ENCODE assay signal across 11 cellular contexts in genomic region chr19:6480843-6481415, GRCh38. TPM values are rescaled to one million over a fixed set of nuclear protein-coding genes. Genes with fewer than 3 reads are reported as not detected.
DNase-seq lines count a peak whose midpoint lies in the region; ATAC-seq and TF ChIP-seq lines count a peak whose summit lies in the region.
"Had no signal": no experiment of that assay in that cellular context is flagged by ENCODE, and none has a peak within 500 bp of the region (broad histone marks: within the 10 kb centered on the region; RNA-seq: fewer than 3 reads in every experiment).

No MANE protein-coding gene starts in this region.

- ATAC-seq in CD4-positive, alpha-beta T cell (ENCODE audit: poor library complexity): peak; percentile 19
- ATAC-seq in HG02884 (IDR thresholded peaks at IDR 0.05; ENCODE audit: unreplicated experiment): peak; percentile 14
- peak; percentile 33 to 47 for ATAC-seq in activated T-cell treated with anti-CD3 and anti-CD28 coated beads, Interleukin-2, amount 50 U/mL, for 72 hours (replicated peaks in 1 of 2)
- ATAC-seq in naive thymus-derived CD4-positive, alpha-beta T cell: peak; percentile 5
- no peak for ATAC-seq in HG02678 (IDR thresholded peaks at IDR 0.05; ENCODE audit: unreplicated experiment)

- peak overlapping the region; percentile 98 for H3K27ac Mint-ChIP-seq in CD4-positive, alpha-beta T cell
- H3K27ac Mint-ChIP-seq in activated T-cell treated with anti-CD3 and anti-CD28 coated beads, Interleukin-2, amount 50 U/mL, for 72 hours: peak overlapping the region; percentile 90
- H3K27ac Mint-ChIP-seq in naive thymus-derived CD4-positive, alpha-beta T cell: peak overlapping the region; percentile 93 to 99 (median 96)

- H3K9me3 ChIP-seq in CD4-positive, alpha-beta T cell (ENCODE audit: control insufficient read depth, low read length): no peaks in the 10 kb centered on the region
- H3K9me3 ChIP-seq in naive thymus-derived CD4-positive, alpha-beta T cell (ENCODE audit: control insufficient read depth in 2 of 3, low read length in 3 of 3): no peaks in the 10 kb centered on the region
- no peaks in the 10 kb centered on the region for H3K9me3 ChIP-seq in sigmoid colon
- H3K9me3 ChIP-seq: right atrium auricular region had no signal

- peaks cover 11 to 30% (median 13%) of the 10 kb centered on the region in 3 experiments for H3K36me3 ChIP-seq in naive thymus-derived CD4-positive, alpha-beta T cell (ENCODE audit: control insufficient read depth in 2 of 3, insufficient read depth in 3 of 3, low read length in 3 of 3)
- no peaks in the 10 kb centered on the region for H3K36me3 ChIP-seq in sigmoid colon
- H3K36me3 ChIP-seq: right atrium auricular region had no signal

- intact Hi-C loops in CD4-positive, alpha-beta T cell (cut with DNase I, micrococcal nuclease): loop anchor here (1.0 to 2.0 kb wide), 2 partner anchors 20 to 21 kb away; no protein-coding TSS in a partner anchor
- intact Hi-C loops in naive thymus-derived CD4-positive, alpha-beta T cell (cut with micrococcal nuclease): loop anchor here (1.0 to 10.0 kb wide), 3 partner anchors 21 to 56 kb away; partner anchors contain the start of gene KHSRP (in 1 of the 2)
- intact Hi-C loops in sigmoid colon (cut with DNase I): no loop called here

- H3K4me1 ChIP-seq in naive thymus-derived CD4-positive, alpha-beta T cell (ENCODE audit: control insufficient read depth in 2 of 2, insufficient read depth in 2 of 2, low read length in 2 of 2): peaks cover 26 to 27% of the 10 kb centered on the region in 2 donors
- peaks cover 0 to 13% (median 9%) of the 10 kb centered on the region in 4 donors for H3K4me1 ChIP-seq in sigmoid colon

- POLR2A ChIA-PET in CD4-positive, alpha-beta T cell (lab: Charles Lee): interaction anchor here (0.8 to 2.0 kb wide), 18 partner anchors 9 to 1149 kb away, joined by 3 to 22 read pairs (median 6); partner anchors contain the start of genes ALKBH7, CLPP, CRB3 and KHSRP
- POLR2A ChIA-PET in naive thymus-derived CD4-positive, alpha-beta T cell (lab: Charles Lee): interaction anchor here (0.5 to 2.2 kb wide), 18 partner anchors 8 to 914 kb away, joined by 3 to 24 read pairs (median 5); partner anchors contain the start of genes ALKBH7, CRB3, KHSRP and SLC25A23

- H3K4me1 Mint-ChIP-seq in CD4-positive, alpha-beta T cell (ENCODE audit: low read depth): peaks cover 51% of the 10 kb centered on the region
- peaks cover 24% of the 10 kb centered on the region for H3K4me1 Mint-ChIP-seq in activated T-cell treated with anti-CD3 and anti-CD28 coated beads, Interleukin-2, amount 50 U/mL, for 72 hours (ENCODE audit: low read depth)
- H3K4me1 Mint-ChIP-seq in naive thymus-derived CD4-positive, alpha-beta T cell: peaks cover 30 to 49% (median 40%) of the 10 kb centered on the region in 7 donors

- peak overlapping the region; percentile 95 for H3K4me3 ChIP-seq in naive thymus-derived CD4-positive, alpha-beta T cell (ENCODE audit: low read length)
- peak overlapping the region in 1 of 4 donors; percentile 29 for H3K4me3 ChIP-seq in sigmoid colon

- no peaks in the 10 kb centered on the region for H3K27me3 Mint-ChIP-seq in CD4-positive, alpha-beta T cell
- H3K27me3 Mint-ChIP-seq in activated T-cell treated with anti-CD3 and anti-CD28 coated beads, Interleukin-2, amount 50 U/mL, for 72 hours (ENCODE audit: low read depth): no peaks in the 10 kb centered on the region
- H3K27me3 Mint-ChIP-seq in naive thymus-derived CD4-positive, alpha-beta T cell: no peaks in the 10 kb centered on the region

- DNase-seq in CD4-positive, alpha-beta T cell: no peak
- DNase-seq in activated T-cell treated with anti-CD3 and anti-CD28 coated beads, Interleukin-2, amount 50 U/mL, for 72 hours: peak; percentile 33 to 35
- peak in 2 of 9 donors; percentile 16 to 18 for DNase-seq in naive thymus-derived CD4-positive, alpha-beta T cell
- DNase-seq in NCI-H1105 (lab: John Stamatoyannopoulos, UW) (no peak), sigmoid colon (no peak), erythroblast (lab: John Stamatoyannopoulos, UW) (no peak)

- no peak for TF ChIP-seq EP300 in sigmoid colon (IDR thresholded peaks at IDR 0.05)

- no peak for TF ChIP-seq POLR2A in sigmoid colon (IDR thresholded peaks at IDR 0.05)
- no peak for TF ChIP-seq POLR2A in erythroblast (IDR thresholded peaks at IDR 0.05; ENCODE audit: low read length)

- no peak for TF ChIP-seq CTCF in CD4-positive, alpha-beta T cell (IDR thresholded peaks at IDR 0.05)
- no peak for TF ChIP-seq CTCF in sigmoid colon (IDR thresholded peaks at IDR 0.05)

- CTCF ChIA-PET in CD4-positive, alpha-beta T cell (lab: Charles Lee): interaction anchor here (1.3 to 2.3 kb wide), 2 partner anchors 36 to 383 kb away, joined by 3 to 5 read pairs; no protein-coding TSS in a partner anchor
- CTCF ChIA-PET in naive thymus-derived CD4-positive, alpha-beta T cell (lab: Charles Lee): interaction anchor here (0.6 to 1.7 kb wide), 3 partner anchors 11 to 36 kb away, joined by 3 to 8 read pairs (median 3); no protein-coding TSS in a partner anchor

- no peaks in the 10 kb centered on the region for H3K27me3 ChIP-seq in CD4-positive, alpha-beta T cell (ENCODE audit: control insufficient read depth, insufficient read depth, low read length)
- H3K27me3 ChIP-seq in naive thymus-derived CD4-positive, alpha-beta T cell (ENCODE audit: control insufficient read depth in 2 of 2, insufficient read depth in 2 of 2, low read length in 2 of 2): no peaks in the 10 kb centered on the region
- H3K27me3 ChIP-seq in sigmoid colon: peaks cover 13 to 42% (median 30%) of the 10 kb centered on the region in 3 donors

- H3K4me3 Mint-ChIP-seq in CD4-positive, alpha-beta T cell: peak overlapping the region; percentile 89
- peak overlapping the region; percentile 92 to 93 for H3K4me3 Mint-ChIP-seq in activated T-cell treated with anti-CD3 and anti-CD28 coated beads, Interleukin-2, amount 50 U/mL, for 72 hours
- H3K4me3 Mint-ChIP-seq in naive thymus-derived CD4-positive, alpha-beta T cell: peak overlapping the region; percentile 88 to 100 (median 96)

- H3K9me3 Mint-ChIP-seq in CD4-positive, alpha-beta T cell: no peaks in the 10 kb centered on the region
- no peaks in the 10 kb centered on the region for H3K9me3 Mint-ChIP-seq in activated T-cell treated with anti-CD3 and anti-CD28 coated beads, Interleukin-2, amount 50 U/mL, for 72 hours
- H3K9me3 Mint-ChIP-seq in naive thymus-derived CD4-positive, alpha-beta T cell: no peaks in the 10 kb centered on the region

- H3K36me3 Mint-ChIP-seq in CD4-positive, alpha-beta T cell (ENCODE audit: low read depth): peaks cover 27% of the 10 kb centered on the region
- H3K36me3 Mint-ChIP-seq in activated T-cell treated with anti-CD3 and anti-CD28 coated beads, Interleukin-2, amount 50 U/mL, for 72 hours (ENCODE audit: insufficient read depth in 2 of 2): peaks cover 3 to 7% of the 10 kb centered on the region in 2 donors
- peaks cover 0 to 14% (median 0%) of the 10 kb centered on the region in 5 donors for H3K36me3 Mint-ChIP-seq in naive thymus-derived CD4-positive, alpha-beta T cell

- peak overlapping the region; percentile 87 for H3K27ac ChIP-seq in CD4-positive, alpha-beta T cell (ENCODE audit: low read depth, low read length)
- peak overlapping the region; percentile 94 for H3K27ac ChIP-seq in naive thymus-derived CD4-positive, alpha-beta T cell (ENCODE audit: low read depth, low read length)
- no peak overlapping the region for H3K27ac ChIP-seq in sigmoid colon
- H3K27ac ChIP-seq: right atrium auricular region, VCaP had no signal

- whole genome bisulfite sequencing in sigmoid colon, 2 donors: 50 to 69% methylated on average over 10 of the region's 10 CpGs

RNA-seq across cellular contexts. Expression of gene DENND1C, which starts 0.7 kb away (rescaled TPM):
- total RNA-seq in CD4-positive, alpha-beta T cell: 100 to 1,000 TPM; 111 to 118 TPM
- 100 to 1,000 TPM in 1 of 2 donors, 10 to 100 TPM in 1; 92.1 to 105 TPM for total RNA-seq in activated T-cell treated with anti-CD3 and anti-CD28 coated beads, Interleukin-2, amount 50 U/mL, for 72 hours
- 100 to 1,000 TPM; 106 to 142 (median 118) TPM for total RNA-seq in naive thymus-derived CD4-positive, alpha-beta T cell
- polyA plus RNA-seq in naive thymus-derived CD4-positive, alpha-beta T cell: 100 to 1,000 TPM in 1 of 2 donors, 10 to 100 TPM in 1; 57.3 to 142 TPM
- total RNA-seq in sigmoid colon: 1 to 10 TPM in 2 of 4 donors, under 1 TPM in 1, not detected in 1; 0.99 to 2.0 (median 1.1) TPM
- polyA plus RNA-seq in sigmoid colon: 10 to 100 TPM in 1 of 3 donors, 1 to 10 TPM in 2; 1.8 to 18.1 (median 6.0) TPM

RNA-seq across cellular contexts. Expression of gene CRB3, which starts 16.9 kb away (rescaled TPM):
- 1 to 10 TPM; 7.9 to 9.4 TPM for total RNA-seq in CD4-positive, alpha-beta T cell
- total RNA-seq in activated T-cell treated with anti-CD3 and anti-CD28 coated beads, Interleukin-2, amount 50 U/mL, for 72 hours: 1 to 10 TPM; 3.9 to 5.0 TPM
- total RNA-seq in naive thymus-derived CD4-positive, alpha-beta T cell: 1 to 10 TPM in 4 of 5 experiments, under 1 TPM in 1; 0.44 to 8.6 (median 5.7) TPM
- 10 to 100 TPM in 1 of 2 donors, 1 to 10 TPM in 1; 6.5 to 10.1 TPM for polyA plus RNA-seq in naive thymus-derived CD4-positive, alpha-beta T cell
- total RNA-seq in sigmoid colon: 1 to 10 TPM in 2 of 4 donors, under 1 TPM in 1, not detected in 1; 0.36 to 1.5 (median 1.3) TPM
- polyA plus RNA-seq in sigmoid colon: 100 to 1,000 TPM in 2 of 3 donors, 10 to 100 TPM in 1; 70.3 to 202 (median 145) TPM

RNA-seq across cellular contexts. Expression of gene TUBB4A, which starts 21.2 kb away (rescaled TPM):
- under 1 TPM; 0.53 to 0.88 TPM for total RNA-seq in CD4-positive, alpha-beta T cell
- total RNA-seq in activated T-cell treated with anti-CD3 and anti-CD28 coated beads, Interleukin-2, amount 50 U/mL, for 72 hours: 10 to 100 TPM in 1 of 2 donors, 1 to 10 TPM in 1; 8.7 to 11.9 TPM
- 1 to 10 TPM; 1.5 to 7.6 (median 2.6) TPM for total RNA-seq in naive thymus-derived CD4-positive, alpha-beta T cell
- 1 to 10 TPM; 1.5 to 4.5 TPM for polyA plus RNA-seq in naive thymus-derived CD4-positive, alpha-beta T cell
- 1 to 10 TPM; 2.0 to 6.1 (median 3.0) TPM for total RNA-seq in sigmoid colon
- 1 to 10 TPM in 1 of 3 donors, under 1 TPM in 1, not detected in 1; under 0.01 to 2.4 TPM for polyA plus RNA-seq in sigmoid colon

RNA-seq across cellular contexts. Expression of gene SLC25A23, which starts 21.3 kb away (rescaled TPM):
- 10 to 100 TPM; 10.5 to 10.8 TPM for total RNA-seq in CD4-positive, alpha-beta T cell
- 10 to 100 TPM; 24.6 to 26.3 TPM for total RNA-seq in activated T-cell treated with anti-CD3 and anti-CD28 coated beads, Interleukin-2, amount 50 U/mL, for 72 hours
- total RNA-seq in naive thymus-derived CD4-positive, alpha-beta T cell: 10 to 100 TPM in 4 of 5 experiments, 1 to 10 TPM in 1; 9.0 to 31.3 (median 22.0) TPM
- 10 to 100 TPM; 18.8 to 35.0 TPM for polyA plus RNA-seq in naive thymus-derived CD4-positive, alpha-beta T cell
- total RNA-seq in sigmoid colon: 100 to 1,000 TPM in 2 of 4 donors, 10 to 100 TPM in 2; 83.6 to 188 (median 109) TPM
- polyA plus RNA-seq in sigmoid colon: 100 to 1,000 TPM in 1 of 3 donors, 10 to 100 TPM in 2; 61.5 to 115 (median 85.9) TPM

RNA-seq across cellular contexts. Expression of gene SLC25A41, which starts 47.4 kb away (rescaled TPM):
- total RNA-seq in CD4-positive, alpha-beta T cell: under 1 TPM; 0.30 to 0.50 TPM
- total RNA-seq in activated T-cell treated with anti-CD3 and anti-CD28 coated beads, Interleukin-2, amount 50 U/mL, for 72 hours: under 1 TPM; 0.16 to 0.58 TPM
- under 1 TPM in 1 of 5 experiments, not detected in 4; 0.32 TPM for total RNA-seq in naive thymus-derived CD4-positive, alpha-beta T cell
- not detected for polyA plus RNA-seq in naive thymus-derived CD4-positive, alpha-beta T cell
- total RNA-seq in sigmoid colon: 1 to 10 TPM in 2 of 4 donors, not detected in 2; 1.1 to 1.4 TPM
- polyA plus RNA-seq in sigmoid colon: 1 to 10 TPM in 2 of 3 donors, under 1 TPM in 1; 0.60 to 1.2 (median 1.1) TPM
- total RNA-seq: NCI-H460, right atrium auricular region had no signal

Comparison
In these comparisons a context has a peak if more than half of its experiments do, and no peak if none do; other contexts are left out.
1. DNase-seq: peak in activated T-cell treated with anti-CD3 and anti-CD28 coated beads, Interleukin-2, amount 50 U/mL, for 72 hours (2 of 2); none in CD4-positive, alpha-beta T cell (0 of 10), NCI-H1105 (single experiment), sigmoid colon (single experiment) and erythroblast (0 of 2).
2. H3K27ac ChIP-seq: peak in CD4-positive, alpha-beta T cell (single experiment) and naive thymus-derived CD4-positive, alpha-beta T cell (single experiment); none in sigmoid colon (0 of 4).
3. RNA of gene DENND1C, which starts 0.7 kb away (total RNA-seq): 111 to 118 TPM in CD4-positive, alpha-beta T cell, 106 to 142 TPM in naive thymus-derived CD4-positive, alpha-beta T cell and 92.1 to 105 TPM in activated T-cell treated with anti-CD3 and anti-CD28 coated beads, Interleukin-2, amount 50 U/mL, for 72 hours; 0.99 to 2.0 TPM in sigmoid colon; every median in the first group is over 10 times any median in the second.
4. Peak in every context shown above with its lines, with median percentiles within 50 percentile points of each other: H3K27ac Mint-ChIP-seq and H3K4me3 Mint-ChIP-seq.